ENCODE assay signal across 1 cellular context in genomic region chr4:122666527-122667245, GRCh38.
TF ChIP-seq lines count a peak whose summit lies in the region.

No MANE protein-coding gene starts in this region.

TF ChIP-seq in SK-N-SH, 30 proteins besides CTCF, POLR2A, EP300 and RAD21 (continued from another document):
- no peak for TF ChIP-seq RCOR1 (IDR thresholded peaks at IDR 0.05; ENCODE audit: low read length)
- TF ChIP-seq USF1 (IDR thresholded peaks at IDR 0.05; ENCODE audit: borderline replicate concordance, low read depth), result 0 out of 2 replicates have a peak, but pooled peaks have one; percentile 10
- peak; percentile 88 for TF ChIP-seq TCF12 (IDR thresholded peaks at IDR 0.05)
- no peak for TF ChIP-seq REST (IDR thresholded peaks at IDR 0.05; ENCODE audit: low read depth, low read length)
- peak; percentile 91 for TF ChIP-seq TEAD4 (IDR thresholded peaks at IDR 0.05; ENCODE audit: borderline replicate concordance, insufficient read depth)
- no peak for TF ChIP-seq ELF1 (IDR thresholded peaks at IDR 0.05)
- TF ChIP-seq TAF1 (IDR thresholded peaks at IDR 0.05; ENCODE audit: borderline replicate concordance, low read depth, low read length), result 0 out of 2 replicates have a peak, but pooled peaks have one; percentile 19
- TF ChIP-seq POLR2AphosphoS5 (IDR thresholded peaks at IDR 0.05; ENCODE audit: low read depth, low read length), result peak; percentile 68; the same call in 1 of the 2 replicates
- TF ChIP-seq FOSL2 (IDR thresholded peaks at IDR 0.05; ENCODE audit: borderline replicate concordance, low read depth), result peak; percentile 98
- TF ChIP-seq GABPA (IDR thresholded peaks at IDR 0.05; ENCODE audit: low read depth), result no peak
- TF ChIP-seq CHD2 (IDR thresholded peaks at IDR 0.05; ENCODE audit: low read length, partially characterized antibody), result no peak
